Comparison of ENCODE assay signal across 18 cellular contexts in genomic region chr12:104058796-104059195, GRCh38. TPM values are rescaled to one million over a fixed set of nuclear protein-coding genes. Genes with fewer than 3 reads are reported as not detected.
"Had no signal": no experiment of that assay in that cellular context is flagged by ENCODE, and none has a peak within 500 bp of the region (broad histone marks: within the 10 kb centered on the region; RNA-seq: fewer than 3 reads in every experiment).

No MANE protein-coding gene starts in this region.

- DNase-seq: activated T-cell treated with anti-CD3 and anti-CD28 coated beads, Interleukin-2, amount 50 U/mL, for 24 hours; brain microvascular endothelial cell; endodermal cell; foreskin fibroblast; kidney glomerular epithelial cell; left ventricle myocardium inferior; naive thymus-derived CD8-positive, alpha-beta T cell; retina; stimulated activated CD4-positive, alpha-beta T cell treated with anti-CD3 and anti-CD28 coated beads, Interleukin-2, amount 100 ng/mL, for 48 hours; stimulated activated CD8-positive, alpha-beta memory T cell treated with anti-CD3 and anti-CD28 coated beads, Interleukin-4, amount 100 ng/mL, for 48 hours; stimulated activated naive CD4-positive, alpha-beta T cell; testis had no signal

- H3K27ac ChIP-seq: ascending aorta, brain microvascular endothelial cell, coronary artery, left ventricle myocardium inferior, testis, vagina had no signal

- H3K4me3 ChIP-seq: ascending aorta, coronary artery, left ventricle myocardium inferior, testis, vagina had no signal

- H3K9me3 ChIP-seq: ascending aorta, left ventricle myocardium inferior, testis, vagina had no signal

- ATAC-seq: activated naive CD4-positive, alpha-beta T cell treated with anti-CD3 and anti-CD28 coated beads, Interleukin-2, amount 50 U/mL, for 72 hours; activated T-helper 17 cell treated with anti-CD3 and anti-CD28 coated beads, Interleukin-2, amount 50 U/mL, for 72 hours; naive thymus-derived CD8-positive, alpha-beta T cell; WTC11 had no signal

- H3K36me3 ChIP-seq: ascending aorta, brain microvascular endothelial cell, left ventricle myocardium inferior, vagina had no signal

- H3K27me3 ChIP-seq: ascending aorta, brain microvascular endothelial cell, testis, vagina had no signal

RNA-seq across cellular contexts. Expression of gene GLT8D2, which starts 8.8 kb away (rescaled TPM):
- total RNA-seq: naive thymus-derived CD8-positive, alpha-beta T cell had no signal
- polyA plus RNA-seq: naive thymus-derived CD8-positive, alpha-beta T cell had no signal
